In the genomic region with DNA sequence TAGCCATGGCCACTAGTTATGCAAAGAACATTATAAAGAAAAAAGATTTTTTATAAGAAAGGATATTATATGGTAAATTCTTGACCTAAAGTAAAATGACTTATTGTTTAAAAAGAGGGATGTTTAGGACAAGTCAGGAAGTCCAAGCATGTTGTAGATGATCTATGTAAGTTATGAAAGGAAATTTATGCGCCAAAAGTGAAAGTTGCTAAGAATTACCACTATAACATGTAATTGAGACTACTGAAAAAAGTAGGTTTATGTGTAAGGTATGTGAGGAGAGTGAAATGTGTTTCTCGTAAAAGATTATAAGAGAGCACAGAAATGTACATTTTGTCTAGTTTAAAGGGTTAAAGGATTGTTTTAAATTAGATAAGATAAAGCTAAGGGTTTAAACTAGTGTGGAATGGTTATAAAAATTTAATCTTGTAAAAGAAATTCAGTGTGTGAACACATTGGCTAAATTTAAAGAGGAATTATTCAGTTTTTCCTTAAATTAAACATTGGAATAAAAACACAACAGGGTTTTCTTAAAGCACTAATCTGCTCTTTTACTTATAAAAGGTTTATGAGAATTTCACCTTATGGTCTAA, we compare ENCODE assay signal across 2 cellular contexts.
TF ChIP-seq lines count a peak whose summit lies in the region.

No MANE protein-coding gene starts in this region.

TF ChIP-seq in HepG2, 621 proteins besides CTCF, POLR2A, EP300 and RAD21:
- TF ChIP-seq, protein P1, sequence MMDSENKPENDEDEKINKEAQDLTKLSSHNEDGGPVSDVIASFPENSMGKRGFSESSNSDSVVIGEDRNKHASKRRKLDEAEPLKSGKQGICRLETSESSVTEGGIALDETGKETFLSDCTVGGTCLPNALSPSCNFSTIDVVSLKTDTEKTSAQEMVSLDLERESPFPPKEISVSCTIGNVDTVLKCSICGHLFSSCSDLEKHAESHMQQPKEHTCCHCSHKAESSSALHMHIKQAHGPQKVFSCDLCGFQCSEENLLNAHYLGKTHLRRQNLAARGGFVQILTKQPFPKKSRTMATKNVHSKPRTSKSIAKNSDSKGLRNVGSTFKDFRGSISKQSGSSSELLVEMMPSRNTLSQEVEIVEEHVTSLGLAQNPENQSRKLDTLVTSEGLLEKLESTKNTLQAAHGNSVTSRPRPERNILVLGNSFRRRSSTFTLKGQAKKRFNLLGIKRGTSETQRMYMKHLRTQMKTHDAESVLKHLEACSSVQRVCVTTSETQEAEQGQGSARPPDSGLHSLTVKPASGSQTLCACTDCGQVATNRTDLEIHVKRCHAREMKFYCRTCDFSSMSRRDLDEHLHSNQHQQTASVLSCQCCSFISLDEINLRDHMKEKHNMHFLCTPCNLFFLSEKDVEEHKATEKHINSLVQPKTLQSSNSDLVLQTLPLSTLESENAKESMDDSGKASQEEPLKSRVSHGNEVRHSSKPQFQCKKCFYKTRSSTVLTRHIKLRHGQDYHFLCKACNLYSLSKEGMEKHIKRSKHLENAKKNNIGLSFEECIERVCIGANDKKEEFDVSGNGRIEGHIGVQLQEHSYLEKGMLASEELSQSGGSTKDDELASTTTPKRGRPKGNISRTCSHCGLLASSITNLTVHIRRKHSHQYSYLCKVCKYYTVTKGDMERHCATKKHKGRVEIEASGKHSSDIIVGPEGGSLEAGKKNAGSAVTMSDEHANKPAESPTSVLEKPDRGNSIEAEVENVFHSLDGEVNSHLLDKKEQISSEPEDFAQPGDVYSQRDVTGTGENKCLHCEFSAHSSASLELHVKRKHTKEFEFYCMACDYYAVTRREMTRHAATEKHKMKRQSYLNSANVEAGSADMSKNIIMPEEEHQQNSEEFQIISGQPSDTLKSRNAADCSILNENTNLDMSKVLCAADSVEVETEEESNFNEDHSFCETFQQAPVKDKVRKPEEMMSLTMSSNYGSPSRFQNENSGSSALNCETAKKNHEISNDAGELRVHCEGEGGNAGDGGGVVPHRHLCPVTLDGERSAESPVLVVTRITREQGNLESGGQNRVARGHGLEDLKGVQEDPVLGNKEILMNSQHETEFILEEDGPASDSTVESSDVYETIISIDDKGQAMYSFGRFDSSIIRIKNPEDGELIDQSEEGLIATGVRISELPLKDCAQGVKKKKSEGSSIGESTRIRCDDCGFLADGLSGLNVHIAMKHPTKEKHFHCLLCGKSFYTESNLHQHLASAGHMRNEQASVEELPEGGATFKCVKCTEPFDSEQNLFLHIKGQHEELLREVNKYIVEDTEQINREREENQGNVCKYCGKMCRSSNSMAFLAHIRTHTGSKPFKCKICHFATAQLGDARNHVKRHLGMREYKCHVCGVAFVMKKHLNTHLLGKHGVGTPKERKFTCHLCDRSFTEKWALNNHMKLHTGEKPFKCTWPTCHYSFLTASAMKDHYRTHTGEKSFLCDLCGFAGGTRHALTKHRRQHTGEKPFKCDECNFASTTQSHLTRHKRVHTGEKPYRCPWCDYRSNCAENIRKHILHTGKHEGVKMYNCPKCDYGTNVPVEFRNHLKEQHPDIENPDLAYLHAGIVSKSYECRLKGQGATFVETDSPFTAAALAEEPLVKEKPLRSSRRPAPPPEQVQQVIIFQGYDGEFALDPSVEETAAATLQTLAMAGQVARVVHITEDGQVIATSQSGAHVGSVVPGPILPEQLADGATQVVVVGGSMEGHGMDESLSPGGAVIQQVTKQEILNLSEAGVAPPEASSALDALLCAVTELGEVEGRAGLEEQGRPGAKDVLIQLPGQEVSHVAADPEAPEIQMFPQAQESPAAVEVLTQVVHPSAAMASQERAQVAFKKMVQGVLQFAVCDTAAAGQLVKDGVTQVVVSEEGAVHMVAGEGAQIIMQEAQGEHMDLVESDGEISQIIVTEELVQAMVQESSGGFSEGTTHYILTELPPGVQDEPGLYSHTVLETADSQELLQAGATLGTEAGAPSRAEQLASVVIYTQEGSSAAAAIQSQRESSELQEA (CRISPR knock-in tag; IDR thresholded peaks at IDR 0.05; ENCODE audit: not compliant biosample characterization) = no peak
- TF ChIP-seq NFYB (CRISPR knock-in tag; IDR thresholded peaks at IDR 0.05) = no peak
- TF ChIP-seq HOXA9 (CRISPR knock-in tag; IDR thresholded peaks at IDR 0.05; ENCODE audit: borderline replicate concordance) = no peak
- TF ChIP-seq TARDBP (CRISPR knock-in tag; IDR thresholded peaks at IDR 0.05) = no peak
- TF ChIP-seq SRF (IDR thresholded peaks at IDR 0.05; ENCODE audit: low read depth, low read length) = no peak
- TF ChIP-seq ZSCAN20 (CRISPR knock-in tag; IDR thresholded peaks at IDR 0.05; ENCODE audit: borderline replicate concordance) = no peak
- TF ChIP-seq ZFP36 (IDR thresholded peaks at IDR 0.05; ENCODE audit: borderline replicate concordance, low read depth, low read length, partially characterized antibody) = peak; percentile 41

TF ChIP-seq in K562, 482 proteins besides CTCF, POLR2A, EP300 and RAD21:
- TF ChIP-seq MYC (IDR thresholded peaks at IDR 0.05; ENCODE audit: low read depth, low read length) (no peak), MYC (CRISPR knock-in tag; IDR thresholded peaks at IDR 0.05; ENCODE audit: borderline replicate concordance, low read depth) (no peak), ZFP36 (IDR thresholded peaks at IDR 0.05; ENCODE audit: low read depth, low read length, partially characterized antibody) (peak; percentile 53), FOXJ2 (tag; IDR thresholded peaks at IDR 0.05) (no peak), ZNF436 (CRISPR knock-in tag; IDR thresholded peaks at IDR 0.05) (no peak), POLR2AphosphoS5 (IDR thresholded peaks at IDR 0.05; ENCODE audit: control insufficient read depth, insufficient read depth, low read depth, low read length) (no peak)
TF ChIP-seq in K562: peak in this region for 1.
